ENCODE assay signal across 1 cellular context in genomic region chr7:106997487-106998271, GRCh38.
A peak's percentile ranks its signal among the peaks of the same experiment; 100 is the strongest.
TF ChIP-seq lines count a peak whose summit lies in the region.

No MANE protein-coding gene starts in this region.

TF ChIP-seq in HEK293, 187 proteins besides CTCF, POLR2A, EP300 and RAD21 (continued from another document):
- TF ChIP-seq ZBTB1 (tag by site-specific recombination; IDR thresholded peaks at IDR 0.05) (no peak), ZNF510 (tag by site-specific recombination; IDR thresholded peaks at IDR 0.05; ENCODE audit: insufficient replicate concordance) (no peak), ZNF280C (tag by site-specific recombination; IDR thresholded peaks at IDR 0.05) (no peak), ZNF473 (tag by site-specific recombination; IDR thresholded peaks at IDR 0.05) (no peak), SCRT2 (tag by site-specific recombination; IDR thresholded peaks at IDR 0.05) (peak; percentile 88), ZNF423 (tag by site-specific recombination; IDR thresholded peaks at IDR 0.05) (no peak), ZNF701 (tag by site-specific recombination; IDR thresholded peaks at IDR 0.05) (no peak), ZNF571 (tag by site-specific recombination; IDR thresholded peaks at IDR 0.05) (no peak)
